In the genomic region with DNA sequence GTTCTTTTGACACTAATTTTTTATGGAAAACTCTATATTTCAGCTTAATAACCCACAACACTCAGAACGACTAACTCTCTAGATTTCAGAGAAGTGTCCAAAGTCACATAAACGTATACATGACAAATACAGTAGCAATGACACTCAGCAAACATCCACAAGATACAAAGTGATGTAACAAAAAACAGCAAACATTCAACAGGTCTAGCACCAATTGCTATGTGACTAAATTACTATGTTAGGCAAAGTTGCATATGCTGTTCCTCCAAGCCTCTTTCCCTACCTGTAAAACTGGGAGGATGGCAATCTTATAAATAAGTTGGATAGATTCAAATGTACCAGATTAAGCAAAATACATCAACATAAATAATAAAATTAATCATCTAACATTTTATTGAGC, we compare ENCODE assay signal across 1 cellular context.
TF ChIP-seq lines count a peak whose summit lies in the region.

No MANE protein-coding gene starts in this region.

TF ChIP-seq in HCT116, 20 proteins besides CTCF, POLR2A, EP300 and RAD21:
- no peak for TF ChIP-seq FOSL1 (IDR thresholded peaks at IDR 0.05; ENCODE audit: low read depth)
- no peak for TF ChIP-seq EGR1 (IDR thresholded peaks at IDR 0.05; ENCODE audit: low read depth)
- no peak for TF ChIP-seq TCF7L2 (IDR thresholded peaks at IDR 0.05; ENCODE audit: borderline replicate concordance, extremely low read depth, insufficient read depth, insufficient read length)
- TF ChIP-seq POLR2AphosphoS5 (IDR thresholded peaks at IDR 0.05; ENCODE audit: low read depth, low read length), result no peak
- TF ChIP-seq, protein P1, sequence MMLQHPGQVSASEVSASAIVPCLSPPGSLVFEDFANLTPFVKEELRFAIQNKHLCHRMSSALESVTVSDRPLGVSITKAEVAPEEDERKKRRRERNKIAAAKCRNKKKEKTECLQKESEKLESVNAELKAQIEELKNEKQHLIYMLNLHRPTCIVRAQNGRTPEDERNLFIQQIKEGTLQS (IDR thresholded peaks at IDR 0.05), result no peak
- TF ChIP-seq SRF (IDR thresholded peaks at IDR 0.05; ENCODE audit: low read depth), result no peak
- no peak for TF ChIP-seq JUND (IDR thresholded peaks at IDR 0.05)
- TF ChIP-seq CBX3 (IDR thresholded peaks at IDR 0.05; ENCODE audit: low read depth), result no peak
- no peak for TF ChIP-seq ELF1 (IDR thresholded peaks at IDR 0.05; ENCODE audit: borderline replicate concordance, low read depth)
- no peak for TF ChIP-seq CEBPB (IDR thresholded peaks at IDR 0.05; ENCODE audit: low read depth)
- no peak for TF ChIP-seq SP1 (IDR thresholded peaks at IDR 0.05; ENCODE audit: low read depth)
- TF ChIP-seq EZH2 (IDR thresholded peaks at IDR 0.05), result no peak
- no peak for TF ChIP-seq YY1 (IDR thresholded peaks at IDR 0.05; ENCODE audit: extremely low read depth, insufficient replicate concordance, low read depth, low read length)
- TF ChIP-seq, protein P2, sequence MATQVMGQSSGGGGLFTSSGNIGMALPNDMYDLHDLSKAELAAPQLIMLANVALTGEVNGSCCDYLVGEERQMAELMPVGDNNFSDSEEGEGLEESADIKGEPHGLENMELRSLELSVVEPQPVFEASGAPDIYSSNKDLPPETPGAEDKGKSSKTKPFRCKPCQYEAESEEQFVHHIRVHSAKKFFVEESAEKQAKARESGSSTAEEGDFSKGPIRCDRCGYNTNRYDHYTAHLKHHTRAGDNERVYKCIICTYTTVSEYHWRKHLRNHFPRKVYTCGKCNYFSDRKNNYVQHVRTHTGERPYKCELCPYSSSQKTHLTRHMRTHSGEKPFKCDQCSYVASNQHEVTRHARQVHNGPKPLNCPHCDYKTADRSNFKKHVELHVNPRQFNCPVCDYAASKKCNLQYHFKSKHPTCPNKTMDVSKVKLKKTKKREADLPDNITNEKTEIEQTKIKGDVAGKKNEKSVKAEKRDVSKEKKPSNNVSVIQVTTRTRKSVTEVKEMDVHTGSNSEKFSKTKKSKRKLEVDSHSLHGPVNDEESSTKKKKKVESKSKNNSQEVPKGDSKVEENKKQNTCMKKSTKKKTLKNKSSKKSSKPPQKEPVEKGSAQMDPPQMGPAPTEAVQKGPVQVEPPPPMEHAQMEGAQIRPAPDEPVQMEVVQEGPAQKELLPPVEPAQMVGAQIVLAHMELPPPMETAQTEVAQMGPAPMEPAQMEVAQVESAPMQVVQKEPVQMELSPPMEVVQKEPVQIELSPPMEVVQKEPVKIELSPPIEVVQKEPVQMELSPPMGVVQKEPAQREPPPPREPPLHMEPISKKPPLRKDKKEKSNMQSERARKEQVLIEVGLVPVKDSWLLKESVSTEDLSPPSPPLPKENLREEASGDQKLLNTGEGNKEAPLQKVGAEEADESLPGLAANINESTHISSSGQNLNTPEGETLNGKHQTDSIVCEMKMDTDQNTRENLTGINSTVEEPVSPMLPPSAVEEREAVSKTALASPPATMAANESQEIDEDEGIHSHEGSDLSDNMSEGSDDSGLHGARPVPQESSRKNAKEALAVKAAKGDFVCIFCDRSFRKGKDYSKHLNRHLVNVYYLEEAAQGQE (IDR thresholded peaks at IDR 0.05; ENCODE audit: low read depth), result no peak
- TF ChIP-seq ZFX (IDR thresholded peaks at IDR 0.05), result no peak
- no peak for TF ChIP-seq ZNF274 (IDR thresholded peaks at IDR 0.05; ENCODE audit: low read depth, low read length)
- TF ChIP-seq, protein P3, sequence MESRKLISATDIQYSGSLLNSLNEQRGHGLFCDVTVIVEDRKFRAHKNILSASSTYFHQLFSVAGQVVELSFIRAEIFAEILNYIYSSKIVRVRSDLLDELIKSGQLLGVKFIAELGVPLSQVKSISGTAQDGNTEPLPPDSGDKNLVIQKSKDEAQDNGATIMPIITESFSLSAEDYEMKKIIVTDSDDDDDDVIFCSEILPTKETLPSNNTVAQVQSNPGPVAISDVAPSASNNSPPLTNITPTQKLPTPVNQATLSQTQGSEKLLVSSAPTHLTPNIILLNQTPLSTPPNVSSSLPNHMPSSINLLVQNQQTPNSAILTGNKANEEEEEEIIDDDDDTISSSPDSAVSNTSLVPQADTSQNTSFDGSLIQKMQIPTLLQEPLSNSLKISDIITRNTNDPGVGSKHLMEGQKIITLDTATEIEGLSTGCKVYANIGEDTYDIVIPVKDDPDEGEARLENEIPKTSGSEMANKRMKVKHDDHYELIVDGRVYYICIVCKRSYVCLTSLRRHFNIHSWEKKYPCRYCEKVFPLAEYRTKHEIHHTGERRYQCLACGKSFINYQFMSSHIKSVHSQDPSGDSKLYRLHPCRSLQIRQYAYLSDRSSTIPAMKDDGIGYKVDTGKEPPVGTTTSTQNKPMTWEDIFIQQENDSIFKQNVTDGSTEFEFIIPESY (IDR thresholded peaks at IDR 0.05; ENCODE audit: extremely low read depth, insufficient replicate concordance, low read length), result no peak
- TF ChIP-seq EZH2phosphoT487 (IDR thresholded peaks at IDR 0.05; ENCODE audit: borderline replicate concordance), result no peak
- no peak for TF ChIP-seq SIN3A (IDR thresholded peaks at IDR 0.05; ENCODE audit: low read depth)
- TF ChIP-seq, protein P4, sequence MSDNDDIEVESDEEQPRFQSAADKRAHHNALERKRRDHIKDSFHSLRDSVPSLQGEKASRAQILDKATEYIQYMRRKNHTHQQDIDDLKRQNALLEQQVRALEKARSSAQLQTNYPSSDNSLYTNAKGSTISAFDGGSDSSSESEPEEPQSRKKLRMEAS (IDR thresholded peaks at IDR 0.05), result no peak
